Comparison of ENCODE assay signal across 1 cellular context in the genomic region with DNA sequence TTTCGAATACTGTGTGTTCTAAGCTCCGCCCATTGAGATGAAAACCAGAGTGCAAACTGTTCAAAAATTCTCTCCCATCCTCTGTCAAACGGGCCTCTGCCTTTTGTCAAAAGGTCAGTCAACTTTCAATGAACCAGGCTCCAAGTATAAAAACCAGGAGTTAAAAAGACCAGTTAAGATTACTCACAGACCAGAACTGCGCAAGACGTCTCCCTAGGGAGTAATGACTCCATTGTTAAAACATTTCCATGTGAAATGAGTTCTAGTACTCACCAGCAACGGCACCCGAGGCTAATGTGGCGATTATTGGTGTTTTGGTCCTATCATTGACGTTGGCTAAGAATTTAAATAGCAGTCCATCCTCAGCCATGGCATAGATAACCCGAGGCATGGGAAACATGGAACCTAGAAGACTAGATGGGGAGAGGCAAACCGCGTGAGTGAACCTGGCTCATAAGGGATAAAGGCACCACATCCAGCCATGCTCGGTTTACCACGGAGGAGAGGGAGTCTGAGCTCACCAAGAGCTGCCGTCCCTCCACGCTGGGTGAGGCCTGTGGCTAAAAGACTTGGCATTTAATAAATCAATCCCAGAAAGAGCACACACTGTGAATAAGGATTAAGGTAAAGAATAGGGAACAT.
TF ChIP-seq lines count a peak whose summit lies in the region.

No MANE protein-coding gene starts in this region.

TF ChIP-seq in GM23338, 12 proteins besides CTCF, POLR2A, EP300 and RAD21 (continued from another document):
- TF ChIP-seq, protein P1, sequence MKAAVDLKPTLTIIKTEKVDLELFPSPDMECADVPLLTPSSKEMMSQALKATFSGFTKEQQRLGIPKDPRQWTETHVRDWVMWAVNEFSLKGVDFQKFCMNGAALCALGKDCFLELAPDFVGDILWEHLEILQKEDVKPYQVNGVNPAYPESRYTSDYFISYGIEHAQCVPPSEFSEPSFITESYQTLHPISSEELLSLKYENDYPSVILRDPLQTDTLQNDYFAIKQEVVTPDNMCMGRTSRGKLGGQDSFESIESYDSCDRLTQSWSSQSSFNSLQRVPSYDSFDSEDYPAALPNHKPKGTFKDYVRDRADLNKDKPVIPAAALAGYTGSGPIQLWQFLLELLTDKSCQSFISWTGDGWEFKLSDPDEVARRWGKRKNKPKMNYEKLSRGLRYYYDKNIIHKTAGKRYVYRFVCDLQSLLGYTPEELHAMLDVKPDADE (IDR thresholded peaks at IDR 0.05), result no peak
- TF ChIP-seq ZNF114 (CRISPR knock-in tag; IDR thresholded peaks at IDR 0.05) (no peak), NANOG (IDR thresholded peaks at IDR 0.05; ENCODE audit: borderline replicate concordance) (no peak), ZNF331 (CRISPR knock-in tag; IDR thresholded peaks at IDR 0.05; ENCODE audit: low read depth) (no peak), EZH2phosphoT487 (IDR thresholded peaks at IDR 0.05; ENCODE audit: unreplicated experiment) (no peak), POLR2AphosphoS5 (IDR thresholded peaks at IDR 0.05; ENCODE audit: low read depth) (no peak), EZH2 (IDR thresholded peaks at IDR 0.05; ENCODE audit: low read depth, unreplicated experiment) (no peak)
- TF ChIP-seq, protein P2, sequence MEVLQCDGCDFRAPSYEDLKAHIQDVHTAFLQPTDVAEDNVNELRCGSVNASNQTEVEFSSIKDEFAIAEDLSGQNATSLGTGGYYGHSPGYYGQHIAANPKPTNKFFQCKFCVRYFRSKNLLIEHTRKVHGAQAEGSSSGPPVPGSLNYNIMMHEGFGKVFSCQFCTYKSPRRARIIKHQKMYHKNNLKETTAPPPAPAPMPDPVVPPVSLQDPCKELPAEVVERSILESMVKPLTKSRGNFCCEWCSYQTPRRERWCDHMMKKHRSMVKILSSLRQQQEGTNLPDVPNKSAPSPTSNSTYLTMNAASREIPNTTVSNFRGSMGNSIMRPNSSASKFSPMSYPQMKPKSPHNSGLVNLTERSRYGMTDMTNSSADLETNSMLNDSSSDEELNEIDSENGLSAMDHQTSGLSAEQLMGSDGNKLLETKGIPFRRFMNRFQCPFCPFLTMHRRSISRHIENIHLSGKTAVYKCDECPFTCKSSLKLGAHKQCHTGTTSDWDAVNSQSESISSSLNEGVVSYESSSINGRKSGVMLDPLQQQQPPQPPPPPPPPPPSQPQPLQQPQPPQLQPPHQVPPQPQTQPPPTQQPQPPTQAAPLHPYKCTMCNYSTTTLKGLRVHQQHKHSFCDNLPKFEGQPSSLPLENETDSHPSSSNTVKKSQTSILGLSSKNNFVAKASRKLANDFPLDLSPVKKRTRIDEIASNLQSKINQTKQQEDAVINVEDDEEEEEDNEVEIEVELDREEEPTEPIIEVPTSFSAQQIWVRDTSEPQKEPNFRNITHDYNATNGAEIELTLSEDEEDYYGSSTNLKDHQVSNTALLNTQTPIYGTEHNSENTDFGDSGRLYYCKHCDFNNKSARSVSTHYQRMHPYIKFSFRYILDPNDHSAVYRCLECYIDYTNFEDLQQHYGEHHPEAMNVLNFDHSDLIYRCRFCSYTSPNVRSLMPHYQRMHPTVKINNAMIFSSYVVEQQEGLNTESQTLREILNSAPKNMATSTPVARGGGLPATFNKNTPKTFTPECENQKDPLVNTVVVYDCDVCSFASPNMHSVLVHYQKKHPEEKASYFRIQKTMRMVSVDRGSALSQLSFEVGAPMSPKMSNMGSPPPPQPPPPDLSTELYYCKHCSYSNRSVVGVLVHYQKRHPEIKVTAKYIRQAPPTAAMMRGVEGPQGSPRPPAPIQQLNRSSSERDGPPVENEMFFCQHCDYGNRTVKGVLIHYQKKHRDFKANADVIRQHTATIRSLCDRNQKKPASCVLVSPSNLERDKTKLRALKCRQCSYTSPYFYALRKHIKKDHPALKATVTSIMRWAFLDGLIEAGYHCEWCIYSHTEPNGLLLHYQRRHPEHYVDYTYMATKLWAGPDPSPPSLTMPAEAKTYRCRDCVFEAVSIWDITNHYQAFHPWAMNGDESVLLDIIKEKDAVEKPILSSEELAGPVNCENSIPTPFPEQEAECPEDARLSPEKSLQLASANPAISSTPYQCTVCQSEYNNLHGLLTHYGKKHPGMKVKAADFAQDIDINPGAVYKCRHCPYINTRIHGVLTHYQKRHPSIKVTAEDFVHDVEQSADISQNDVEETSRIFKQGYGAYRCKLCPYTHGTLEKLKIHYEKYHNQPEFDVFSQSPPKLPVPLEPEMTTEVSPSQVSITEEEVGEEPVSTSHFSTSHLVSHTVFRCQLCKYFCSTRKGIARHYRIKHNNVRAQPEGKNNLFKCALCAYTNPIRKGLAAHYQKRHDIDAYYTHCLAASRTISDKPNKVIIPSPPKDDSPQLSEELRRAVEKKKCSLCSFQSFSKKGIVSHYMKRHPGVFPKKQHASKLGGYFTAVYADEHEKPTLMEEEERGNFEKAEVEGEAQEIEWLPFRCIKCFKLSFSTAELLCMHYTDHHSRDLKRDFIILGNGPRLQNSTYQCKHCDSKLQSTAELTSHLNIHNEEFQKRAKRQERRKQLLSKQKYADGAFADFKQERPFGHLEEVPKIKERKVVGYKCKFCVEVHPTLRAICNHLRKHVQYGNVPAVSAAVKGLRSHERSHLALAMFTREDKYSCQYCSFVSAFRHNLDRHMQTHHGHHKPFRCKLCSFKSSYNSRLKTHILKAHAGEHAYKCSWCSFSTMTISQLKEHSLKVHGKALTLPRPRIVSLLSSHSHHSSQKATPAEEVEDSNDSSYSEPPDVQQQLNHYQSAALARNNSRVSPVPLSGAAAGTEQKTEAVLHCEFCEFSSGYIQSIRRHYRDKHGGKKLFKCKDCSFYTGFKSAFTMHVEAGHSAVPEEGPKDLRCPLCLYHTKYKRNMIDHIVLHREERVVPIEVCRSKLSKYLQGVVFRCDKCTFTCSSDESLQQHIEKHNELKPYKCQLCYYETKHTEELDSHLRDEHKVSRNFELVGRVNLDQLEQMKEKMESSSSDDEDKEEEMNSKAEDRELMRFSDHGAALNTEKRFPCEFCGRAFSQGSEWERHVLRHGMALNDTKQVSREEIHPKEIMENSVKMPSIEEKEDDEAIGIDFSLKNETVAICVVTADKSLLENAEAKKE (CRISPR knock-in tag; IDR thresholded peaks at IDR 0.05), result no peak
